Comparison of ENCODE assay signal across 1 cellular context in the genomic region with DNA sequence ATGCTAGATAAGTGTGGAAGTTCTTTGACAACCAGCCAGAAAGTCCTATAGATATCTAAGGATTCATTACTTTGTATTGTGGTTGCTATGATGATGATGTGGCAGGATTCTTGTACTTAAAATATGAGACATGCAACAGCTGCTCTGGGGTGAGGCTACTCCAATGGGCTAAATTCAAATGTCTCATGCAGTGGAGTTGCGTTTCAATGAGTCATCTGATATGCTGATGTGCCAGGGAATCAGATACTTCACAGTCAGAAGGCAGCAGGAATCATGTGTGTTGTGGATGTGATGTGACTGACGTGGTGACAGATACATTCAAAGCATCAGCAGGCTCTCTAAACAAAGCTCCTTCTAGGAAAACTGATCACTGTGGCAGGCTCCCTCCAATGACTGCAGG.
TF ChIP-seq lines count a peak whose summit lies in the region.

No MANE protein-coding gene starts in this region.

TF ChIP-seq in GM23338, 12 proteins besides CTCF, POLR2A, EP300 and RAD21 (continued from another document):
- TF ChIP-seq, protein P1, sequence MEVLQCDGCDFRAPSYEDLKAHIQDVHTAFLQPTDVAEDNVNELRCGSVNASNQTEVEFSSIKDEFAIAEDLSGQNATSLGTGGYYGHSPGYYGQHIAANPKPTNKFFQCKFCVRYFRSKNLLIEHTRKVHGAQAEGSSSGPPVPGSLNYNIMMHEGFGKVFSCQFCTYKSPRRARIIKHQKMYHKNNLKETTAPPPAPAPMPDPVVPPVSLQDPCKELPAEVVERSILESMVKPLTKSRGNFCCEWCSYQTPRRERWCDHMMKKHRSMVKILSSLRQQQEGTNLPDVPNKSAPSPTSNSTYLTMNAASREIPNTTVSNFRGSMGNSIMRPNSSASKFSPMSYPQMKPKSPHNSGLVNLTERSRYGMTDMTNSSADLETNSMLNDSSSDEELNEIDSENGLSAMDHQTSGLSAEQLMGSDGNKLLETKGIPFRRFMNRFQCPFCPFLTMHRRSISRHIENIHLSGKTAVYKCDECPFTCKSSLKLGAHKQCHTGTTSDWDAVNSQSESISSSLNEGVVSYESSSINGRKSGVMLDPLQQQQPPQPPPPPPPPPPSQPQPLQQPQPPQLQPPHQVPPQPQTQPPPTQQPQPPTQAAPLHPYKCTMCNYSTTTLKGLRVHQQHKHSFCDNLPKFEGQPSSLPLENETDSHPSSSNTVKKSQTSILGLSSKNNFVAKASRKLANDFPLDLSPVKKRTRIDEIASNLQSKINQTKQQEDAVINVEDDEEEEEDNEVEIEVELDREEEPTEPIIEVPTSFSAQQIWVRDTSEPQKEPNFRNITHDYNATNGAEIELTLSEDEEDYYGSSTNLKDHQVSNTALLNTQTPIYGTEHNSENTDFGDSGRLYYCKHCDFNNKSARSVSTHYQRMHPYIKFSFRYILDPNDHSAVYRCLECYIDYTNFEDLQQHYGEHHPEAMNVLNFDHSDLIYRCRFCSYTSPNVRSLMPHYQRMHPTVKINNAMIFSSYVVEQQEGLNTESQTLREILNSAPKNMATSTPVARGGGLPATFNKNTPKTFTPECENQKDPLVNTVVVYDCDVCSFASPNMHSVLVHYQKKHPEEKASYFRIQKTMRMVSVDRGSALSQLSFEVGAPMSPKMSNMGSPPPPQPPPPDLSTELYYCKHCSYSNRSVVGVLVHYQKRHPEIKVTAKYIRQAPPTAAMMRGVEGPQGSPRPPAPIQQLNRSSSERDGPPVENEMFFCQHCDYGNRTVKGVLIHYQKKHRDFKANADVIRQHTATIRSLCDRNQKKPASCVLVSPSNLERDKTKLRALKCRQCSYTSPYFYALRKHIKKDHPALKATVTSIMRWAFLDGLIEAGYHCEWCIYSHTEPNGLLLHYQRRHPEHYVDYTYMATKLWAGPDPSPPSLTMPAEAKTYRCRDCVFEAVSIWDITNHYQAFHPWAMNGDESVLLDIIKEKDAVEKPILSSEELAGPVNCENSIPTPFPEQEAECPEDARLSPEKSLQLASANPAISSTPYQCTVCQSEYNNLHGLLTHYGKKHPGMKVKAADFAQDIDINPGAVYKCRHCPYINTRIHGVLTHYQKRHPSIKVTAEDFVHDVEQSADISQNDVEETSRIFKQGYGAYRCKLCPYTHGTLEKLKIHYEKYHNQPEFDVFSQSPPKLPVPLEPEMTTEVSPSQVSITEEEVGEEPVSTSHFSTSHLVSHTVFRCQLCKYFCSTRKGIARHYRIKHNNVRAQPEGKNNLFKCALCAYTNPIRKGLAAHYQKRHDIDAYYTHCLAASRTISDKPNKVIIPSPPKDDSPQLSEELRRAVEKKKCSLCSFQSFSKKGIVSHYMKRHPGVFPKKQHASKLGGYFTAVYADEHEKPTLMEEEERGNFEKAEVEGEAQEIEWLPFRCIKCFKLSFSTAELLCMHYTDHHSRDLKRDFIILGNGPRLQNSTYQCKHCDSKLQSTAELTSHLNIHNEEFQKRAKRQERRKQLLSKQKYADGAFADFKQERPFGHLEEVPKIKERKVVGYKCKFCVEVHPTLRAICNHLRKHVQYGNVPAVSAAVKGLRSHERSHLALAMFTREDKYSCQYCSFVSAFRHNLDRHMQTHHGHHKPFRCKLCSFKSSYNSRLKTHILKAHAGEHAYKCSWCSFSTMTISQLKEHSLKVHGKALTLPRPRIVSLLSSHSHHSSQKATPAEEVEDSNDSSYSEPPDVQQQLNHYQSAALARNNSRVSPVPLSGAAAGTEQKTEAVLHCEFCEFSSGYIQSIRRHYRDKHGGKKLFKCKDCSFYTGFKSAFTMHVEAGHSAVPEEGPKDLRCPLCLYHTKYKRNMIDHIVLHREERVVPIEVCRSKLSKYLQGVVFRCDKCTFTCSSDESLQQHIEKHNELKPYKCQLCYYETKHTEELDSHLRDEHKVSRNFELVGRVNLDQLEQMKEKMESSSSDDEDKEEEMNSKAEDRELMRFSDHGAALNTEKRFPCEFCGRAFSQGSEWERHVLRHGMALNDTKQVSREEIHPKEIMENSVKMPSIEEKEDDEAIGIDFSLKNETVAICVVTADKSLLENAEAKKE (CRISPR knock-in tag; IDR thresholded peaks at IDR 0.05) = no peak
- TF ChIP-seq ZNF114 (CRISPR knock-in tag; IDR thresholded peaks at IDR 0.05) (no peak), JUNB (IDR thresholded peaks at IDR 0.05; ENCODE audit: unreplicated experiment) (no peak), CREB1 (CRISPR knock-in tag; IDR thresholded peaks at IDR 0.05; ENCODE audit: low read depth) (no peak), POLR2AphosphoS5 (IDR thresholded peaks at IDR 0.05; ENCODE audit: low read depth) (no peak), EZH2 (IDR thresholded peaks at IDR 0.05; ENCODE audit: low read depth, unreplicated experiment) (no peak), EZH2phosphoT487 (IDR thresholded peaks at IDR 0.05; ENCODE audit: unreplicated experiment) (no peak), STAT1 (IDR thresholded peaks at IDR 0.05; ENCODE audit: unreplicated experiment) (no peak), NANOG (IDR thresholded peaks at IDR 0.05; ENCODE audit: borderline replicate concordance) (no peak)
- TF ChIP-seq, protein P2, sequence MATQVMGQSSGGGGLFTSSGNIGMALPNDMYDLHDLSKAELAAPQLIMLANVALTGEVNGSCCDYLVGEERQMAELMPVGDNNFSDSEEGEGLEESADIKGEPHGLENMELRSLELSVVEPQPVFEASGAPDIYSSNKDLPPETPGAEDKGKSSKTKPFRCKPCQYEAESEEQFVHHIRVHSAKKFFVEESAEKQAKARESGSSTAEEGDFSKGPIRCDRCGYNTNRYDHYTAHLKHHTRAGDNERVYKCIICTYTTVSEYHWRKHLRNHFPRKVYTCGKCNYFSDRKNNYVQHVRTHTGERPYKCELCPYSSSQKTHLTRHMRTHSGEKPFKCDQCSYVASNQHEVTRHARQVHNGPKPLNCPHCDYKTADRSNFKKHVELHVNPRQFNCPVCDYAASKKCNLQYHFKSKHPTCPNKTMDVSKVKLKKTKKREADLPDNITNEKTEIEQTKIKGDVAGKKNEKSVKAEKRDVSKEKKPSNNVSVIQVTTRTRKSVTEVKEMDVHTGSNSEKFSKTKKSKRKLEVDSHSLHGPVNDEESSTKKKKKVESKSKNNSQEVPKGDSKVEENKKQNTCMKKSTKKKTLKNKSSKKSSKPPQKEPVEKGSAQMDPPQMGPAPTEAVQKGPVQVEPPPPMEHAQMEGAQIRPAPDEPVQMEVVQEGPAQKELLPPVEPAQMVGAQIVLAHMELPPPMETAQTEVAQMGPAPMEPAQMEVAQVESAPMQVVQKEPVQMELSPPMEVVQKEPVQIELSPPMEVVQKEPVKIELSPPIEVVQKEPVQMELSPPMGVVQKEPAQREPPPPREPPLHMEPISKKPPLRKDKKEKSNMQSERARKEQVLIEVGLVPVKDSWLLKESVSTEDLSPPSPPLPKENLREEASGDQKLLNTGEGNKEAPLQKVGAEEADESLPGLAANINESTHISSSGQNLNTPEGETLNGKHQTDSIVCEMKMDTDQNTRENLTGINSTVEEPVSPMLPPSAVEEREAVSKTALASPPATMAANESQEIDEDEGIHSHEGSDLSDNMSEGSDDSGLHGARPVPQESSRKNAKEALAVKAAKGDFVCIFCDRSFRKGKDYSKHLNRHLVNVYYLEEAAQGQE (IDR thresholded peaks at IDR 0.05; ENCODE audit: unreplicated experiment) = no peak
- TF ChIP-seq, protein P3, sequence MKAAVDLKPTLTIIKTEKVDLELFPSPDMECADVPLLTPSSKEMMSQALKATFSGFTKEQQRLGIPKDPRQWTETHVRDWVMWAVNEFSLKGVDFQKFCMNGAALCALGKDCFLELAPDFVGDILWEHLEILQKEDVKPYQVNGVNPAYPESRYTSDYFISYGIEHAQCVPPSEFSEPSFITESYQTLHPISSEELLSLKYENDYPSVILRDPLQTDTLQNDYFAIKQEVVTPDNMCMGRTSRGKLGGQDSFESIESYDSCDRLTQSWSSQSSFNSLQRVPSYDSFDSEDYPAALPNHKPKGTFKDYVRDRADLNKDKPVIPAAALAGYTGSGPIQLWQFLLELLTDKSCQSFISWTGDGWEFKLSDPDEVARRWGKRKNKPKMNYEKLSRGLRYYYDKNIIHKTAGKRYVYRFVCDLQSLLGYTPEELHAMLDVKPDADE (IDR thresholded peaks at IDR 0.05) = no peak
